Comparison of ENCODE assay signal across 23 cellular contexts in genomic region chr9:2787065-2787464, GRCh38. TPM values are rescaled to one million over a fixed set of nuclear protein-coding genes. Genes with fewer than 3 reads are reported as not detected.
DNase-seq lines count a peak whose midpoint lies in the region; ATAC-seq, FAIRE-seq and TF ChIP-seq lines count a peak whose summit lies in the region.
"Had no signal": no experiment of that assay in that cellular context is flagged by ENCODE, and none has a peak within 500 bp of the region (broad histone marks: within the 10 kb centered on the region; RNA-seq: fewer than 3 reads in every experiment).

No MANE protein-coding gene starts in this region.

- H3K36me3 Mint-ChIP-seq in endodermal cell (ENCODE audit: low read depth) (peaks cover 89% of the 10 kb centered on the region), glutamatergic neuron (ENCODE audit: unreplicated experiment) (peaks cover 27% of the 10 kb centered on the region)
- peaks cover 34% of the 10 kb centered on the region for H3K36me3 Mint-ChIP-seq in natural killer cell treated with Interleukin-12 subunit alpha and Interleukin-12 subunit beta and Interleukin-15 and Interleukin-18, amount 100 ng/mL, for 72 hours

- FAIRE-seq in keratinocyte (lab: Jason Lieb, UNC) = peak; percentile 13
- no peak for FAIRE-seq in kidney (lab: Jason Lieb, UNC)
- FAIRE-seq: endothelial cell of umbilical vein had no signal

- TF ChIP-seq POLR2A in gastrocnemius medialis (IDR thresholded peaks at IDR 0.05) = no peak

- peak overlapping the region; percentile 51 for H3K4me3 ChIP-seq in endodermal cell (ENCODE audit: low read length)
- H3K4me3 ChIP-seq in keratinocyte (ENCODE audit: control insufficient read depth in 2 of 3, extremely low read depth in 1 of 3, insufficient read depth in 2 of 3, low read depth in 1 of 3, low read length in 3 of 3) = no peak overlapping the region
- H3K4me3 ChIP-seq in gastrocnemius medialis = no peak overlapping the region
- H3K4me3 ChIP-seq in kidney (ENCODE audit: low read length in 2 of 2) = no peak overlapping the region
- H3K4me3 ChIP-seq: heart left ventricle, spleen had no signal

- H4K20me1 ChIP-seq in keratinocyte (ENCODE audit: control insufficient read depth, extremely low read depth, insufficient read depth, low read length) = no peaks in the 10 kb centered on the region

- in situ Hi-C loops in gastrocnemius medialis (cut with MboI; ENCODE audit: low sequenced_read_pairs in 4 of 4) = no loop called here

- H3K27ac Mint-ChIP-seq in endodermal cell (no peak overlapping the region), glutamatergic neuron (ENCODE audit: unreplicated experiment) (no peak overlapping the region)
- no peak overlapping the region for H3K27ac Mint-ChIP-seq in natural killer cell treated with Interleukin-12 subunit alpha and Interleukin-12 subunit beta and Interleukin-15 and Interleukin-18, amount 100 ng/mL, for 72 hours
- H3K27ac Mint-ChIP-seq: activated CD4-positive, alpha-beta T cell treated with anti-CD3 and anti-CD28 coated beads, Interleukin-2, amount 10 ng/mL, durations not matched to agents 7 days and 5 days; activated naive CD8-positive, alpha-beta T cell treated with anti-CD3 and anti-CD28 coated beads, Interleukin-2, amount 10 ng/mL, durations not matched to agents 7 days and 5 days; activated T-helper 2 cell treated with anti-CD3 and anti-CD28 coated beads, Interferon-gamma antibody, Interleukin-2, Interleukin-4, amounts not matched to agents 10 μg/mL and 5 μg/mL and 100 μg/mL, durations not matched to agents 14 hours and 24 hours and 36 hours; T-cell had no signal

- DNase-seq in EH (ENCODE audit: low read depth) (peak; percentile 84), M059J (ENCODE audit: low read depth) (peak; percentile 73), endodermal cell (no peak), keratinocyte (ENCODE audit: low read depth, low spot score) (no peak), gastrocnemius medialis (no peak), glutamatergic neuron (no peak), kidney (no peak)
- DNase-seq in natural killer cell treated with Interleukin-12 subunit alpha and Interleukin-12 subunit beta and Interleukin-15 and Interleukin-18, amount 100 ng/mL, for 72 hours (ENCODE audit: low spot score) = no peak
- DNase-seq: activated CD4-positive, alpha-beta T cell treated with anti-CD3 and anti-CD28 coated beads, Interleukin-2, amount 10 ng/mL, durations not matched to agents 7 days and 5 days; activated naive CD8-positive, alpha-beta T cell treated with anti-CD3 and anti-CD28 coated beads, Interleukin-2, amount 10 ng/mL, durations not matched to agents 7 days and 5 days; dermis blood vessel endothelial cell; DMS79; heart left ventricle; MM.1S; NCI-H1694; Right ventricle myocardium superior; spleen; stimulated activated CD4-positive, alpha-beta T cell treated with anti-CD3 and anti-CD28 coated beads, Interleukin-4, amount 100 ng/mL, for 4 hours; stimulated activated naive CD8-positive, alpha-beta T cell treated with anti-CD3 and anti-CD28 coated beads, Interleukin-15, amount 100 ng/mL, for 72 hours; T-cell; trophoblast cell had no signal

- H3K4me2 ChIP-seq in keratinocyte (ENCODE audit: control insufficient read depth, extremely low read depth, insufficient read depth, low read depth, low read length) = no peak overlapping the region

- no peaks in the 10 kb centered on the region for H3K27me3 ChIP-seq in endodermal cell (ENCODE audit: control insufficient read depth, insufficient read depth, low read length, poor library complexity, severe bottlenecking)
- no peaks in the 10 kb centered on the region for H3K27me3 ChIP-seq in keratinocyte (ENCODE audit: control insufficient read depth, extremely low read depth, insufficient read depth, low read length)
- no peaks in the 10 kb centered on the region for H3K27me3 ChIP-seq in gastrocnemius medialis
- H3K27me3 ChIP-seq: heart left ventricle, spleen had no signal

- H3K4me3 Mint-ChIP-seq in endodermal cell (no peak overlapping the region), glutamatergic neuron (ENCODE audit: unreplicated experiment) (no peak overlapping the region)
- H3K4me3 Mint-ChIP-seq in natural killer cell treated with Interleukin-12 subunit alpha and Interleukin-12 subunit beta and Interleukin-15 and Interleukin-18, amount 100 ng/mL, for 72 hours = no peak overlapping the region
- H3K4me3 Mint-ChIP-seq: activated CD4-positive, alpha-beta T cell treated with anti-CD3 and anti-CD28 coated beads, Interleukin-2, amount 10 ng/mL, durations not matched to agents 7 days and 5 days; activated naive CD8-positive, alpha-beta T cell treated with anti-CD3 and anti-CD28 coated beads, Interleukin-2, amount 10 ng/mL, durations not matched to agents 7 days and 5 days; stimulated activated naive CD8-positive, alpha-beta T cell treated with anti-CD3 and anti-CD28 coated beads, Interleukin-15, amount 100 ng/mL, for 72 hours; T-cell had no signal

- dilution Hi-C loops in keratinocyte (cut with MboI; ENCODE audit: extremely low pct_ligation_motif_present, low sequenced_read_pairs) = no loop called here

- H3K4me1 Mint-ChIP-seq in endodermal cell (peaks cover 12% of the 10 kb centered on the region), glutamatergic neuron (ENCODE audit: low read depth, unreplicated experiment) (no peaks in the 10 kb centered on the region)
- no peaks in the 10 kb centered on the region for H3K4me1 Mint-ChIP-seq in natural killer cell treated with Interleukin-12 subunit alpha and Interleukin-12 subunit beta and Interleukin-15 and Interleukin-18, amount 100 ng/mL, for 72 hours (ENCODE audit: low read depth in 2 of 2)
- H3K4me1 Mint-ChIP-seq: activated CD4-positive, alpha-beta T cell treated with anti-CD3 and anti-CD28 coated beads, Interleukin-2, amount 10 ng/mL, durations not matched to agents 7 days and 5 days; activated naive CD8-positive, alpha-beta T cell treated with anti-CD3 and anti-CD28 coated beads, Interleukin-2, amount 10 ng/mL, durations not matched to agents 7 days and 5 days; stimulated activated naive CD8-positive, alpha-beta T cell treated with anti-CD3 and anti-CD28 coated beads, Interleukin-15, amount 100 ng/mL, for 72 hours; T-cell had no signal

- ATAC-seq in gastrocnemius medialis = no peak
- ATAC-seq in natural killer cell treated with Interleukin-12 subunit alpha and Interleukin-12 subunit beta and Interleukin-15 and Interleukin-18, amount 100 ng/mL, for 72 hours = no peak
- ATAC-seq: heart left ventricle; stimulated activated naive CD8-positive, alpha-beta T cell treated with anti-CD3 and anti-CD28 coated beads, Interleukin-15, amount 100 ng/mL, for 72 hours; T-cell had no signal

- H3K4me1 ChIP-seq in endodermal cell (ENCODE audit: control insufficient read depth, insufficient read depth, low read length) (peaks cover 3% of the 10 kb centered on the region), keratinocyte (ENCODE audit: control insufficient read depth, extremely low read depth, insufficient read depth, low read length) (peaks cover 5% of the 10 kb centered on the region), gastrocnemius medialis (no peaks in the 10 kb centered on the region), kidney (ENCODE audit: control insufficient read depth in 1 of 2, insufficient read depth in 1 of 2, low read depth in 1 of 2, low read length in 2 of 2) (no peaks in the 10 kb centered on the region)
- H3K4me1 ChIP-seq: spleen had no signal

- TF ChIP-seq CTCF in endodermal cell (conservative IDR thresholded peaks at IDR 0.05) = no peak
- no peak for TF ChIP-seq CTCF in keratinocyte (optimal IDR thresholded peaks at IDR 0.05 in 1 of 3, IDR thresholded peaks at IDR 0.05 in 1 of 3, conservative IDR thresholded peaks at IDR 0.05 in 1 of 3; ENCODE audit: extremely low read depth in 1 of 3, insufficient read depth in 2 of 3, low read length in 3 of 3)
- no peak for TF ChIP-seq CTCF in gastrocnemius medialis (IDR thresholded peaks at IDR 0.05 in 4 of 5, conservative IDR thresholded peaks at IDR 0.05 in 1 of 5)
- TF ChIP-seq CTCF in glutamatergic neuron (IDR thresholded peaks at IDR 0.05; ENCODE audit: partially characterized antibody, unreplicated experiment) = no peak
- TF ChIP-seq CTCF in kidney (IDR thresholded peaks at IDR 0.05; ENCODE audit: borderline replicate concordance, extremely low read depth, insufficient read depth) = no peak

- H3K9me3 ChIP-seq in endodermal cell (ENCODE audit: control insufficient read depth, low read length) (peaks cover 53% of the 10 kb centered on the region), keratinocyte (ENCODE audit: control insufficient read depth, low read depth, low read length) (no peaks in the 10 kb centered on the region), gastrocnemius medialis (no peaks in the 10 kb centered on the region), kidney (ENCODE audit: control insufficient read depth in 1 of 2, low read length in 2 of 2) (no peaks in the 10 kb centered on the region)

- peaks cover 95% of the 10 kb centered on the region for H3K36me3 ChIP-seq in endodermal cell (ENCODE audit: control insufficient read depth, insufficient read depth, low read length)
- H3K36me3 ChIP-seq in keratinocyte (ENCODE audit: control insufficient read depth in 2 of 2, extremely low read depth in 1 of 2, insufficient read depth in 2 of 2, low read length in 2 of 2) = peaks cover 7% of the 10 kb centered on the region in 2 experiments
- H3K36me3 ChIP-seq in gastrocnemius medialis = peaks cover 0 to 29% of the 10 kb centered on the region in 2 donors
- H3K36me3 ChIP-seq in kidney (ENCODE audit: control insufficient read depth in 1 of 2, insufficient read depth in 2 of 2, low read length in 2 of 2) = peaks cover 14 to 21% of the 10 kb centered on the region in 2 donors

- H3K9me3 Mint-ChIP-seq in endodermal cell (peaks cover 45% of the 10 kb centered on the region), glutamatergic neuron (ENCODE audit: unreplicated experiment) (peaks cover 2% of the 10 kb centered on the region)
- no peaks in the 10 kb centered on the region for H3K9me3 Mint-ChIP-seq in natural killer cell treated with Interleukin-12 subunit alpha and Interleukin-12 subunit beta and Interleukin-15 and Interleukin-18, amount 100 ng/mL, for 72 hours

- no peaks in the 10 kb centered on the region for H3K79me2 ChIP-seq in keratinocyte (ENCODE audit: control insufficient read depth, insufficient read depth, low read length)

- H2AFZ ChIP-seq in keratinocyte (ENCODE audit: control insufficient read depth, low read length) = no peak overlapping the region

- intact Hi-C loops in gastrocnemius medialis (cut with DNase I; ENCODE audit: low total_unique reads) = no loop called here
- intact Hi-C loops in kidney (cut with DNase I) = no loop called here

- H3K9me1 ChIP-seq in keratinocyte (ENCODE audit: control insufficient read depth, extremely low read depth, insufficient read depth, low read length) = no peaks in the 10 kb centered on the region

- H3K27me3 Mint-ChIP-seq in endodermal cell (ENCODE audit: insufficient read depth) (no peaks in the 10 kb centered on the region), glutamatergic neuron (ENCODE audit: unreplicated experiment) (no peaks in the 10 kb centered on the region)
- H3K27me3 Mint-ChIP-seq in natural killer cell treated with Interleukin-12 subunit alpha and Interleukin-12 subunit beta and Interleukin-15 and Interleukin-18, amount 100 ng/mL, for 72 hours = no peaks in the 10 kb centered on the region
- H3K27me3 Mint-ChIP-seq: activated CD4-positive, alpha-beta T cell treated with anti-CD3 and anti-CD28 coated beads, Interleukin-2, amount 10 ng/mL, durations not matched to agents 7 days and 5 days; activated naive CD8-positive, alpha-beta T cell treated with anti-CD3 and anti-CD28 coated beads, Interleukin-2, amount 10 ng/mL, durations not matched to agents 7 days and 5 days; stimulated activated naive CD8-positive, alpha-beta T cell treated with anti-CD3 and anti-CD28 coated beads, Interleukin-15, amount 100 ng/mL, for 72 hours; T-cell had no signal

- H3K27ac ChIP-seq in endodermal cell (ENCODE audit: low read depth, low read length) = no peak overlapping the region
- H3K27ac ChIP-seq in keratinocyte (ENCODE audit: control insufficient read depth, insufficient read depth, low read length) = no peak overlapping the region
- H3K27ac ChIP-seq in gastrocnemius medialis = no peak overlapping the region
- no peak overlapping the region for H3K27ac ChIP-seq in kidney (ENCODE audit: low read depth in 2 of 2, low read length in 2 of 2)
- H3K27ac ChIP-seq: heart left ventricle, spleen had no signal

- H3K9ac ChIP-seq in endodermal cell (ENCODE audit: extremely low read depth, low read length, poor library complexity, severe bottlenecking) = no peak overlapping the region
- H3K9ac ChIP-seq in keratinocyte (ENCODE audit: control insufficient read depth, extremely low read depth, insufficient read depth, low read length) = no peak overlapping the region
- H3K9ac ChIP-seq in kidney (ENCODE audit: low read length in 2 of 2) = no peak overlapping the region

RNA-seq across cellular contexts. Expression of gene PUM3, which starts 56.8 kb away (rescaled TPM):
- total RNA-seq in M059J (2014; rRNA removed; shearing (Covaris generic)) = 43.2 and 48.1 TPM in 2 replicates
- total RNA-seq in endodermal cell (10 to 100 TPM; 69.5 to 87.0 TPM), gastrocnemius medialis (10 to 100 TPM; 16.4 to 20.8 (median 16.9) TPM), glutamatergic neuron (ENCODE audit: unreplicated experiment) (33.4 TPM), kidney (51.4 TPM)
- 37.2 TPM for polyA plus RNA-seq in endodermal cell (2013, experiment 1 of 2)
- 40.0 TPM for polyA plus RNA-seq in endodermal cell (2013, experiment 2 of 2)
- polyA plus RNA-seq in keratinocyte (36.6 to 60.9 TPM (median 55.1 TPM) in 3 replicates), kidney (ENCODE audit: insufficient read depth, low read depth, low replicate concordance) (42.7 TPM)
- polyA plus RNA-seq in keratinocyte (2011; ENCODE audit: low read depth) = 66.9 TPM
- 30.2 and 45.5 TPM in 2 replicates for polyA plus RNA-seq in keratinocyte (2011; cell fraction: cytosol; rRNA removed)
- 65.0 and 93.3 TPM in 2 replicates for polyA plus RNA-seq in keratinocyte (2011; cell fraction: nucleus; rRNA removed)
- polyA plus RNA-seq in keratinocyte (2012; ENCODE audit: low replicate concordance) = 45.6 and 49.2 TPM in 2 replicates
- 18.6 to 47.7 TPM (median 21.6 TPM) in 3 replicates for polyA minus RNA-seq in keratinocyte
- polyA minus RNA-seq in keratinocyte (2011; cell fraction: cytosol; rRNA and poly(A)+ RNA removed) = 21.7 TPM
- 34.9 and 59.0 TPM in 2 replicates for polyA minus RNA-seq in keratinocyte (2011; cell fraction: nucleus; rRNA and poly(A)+ RNA removed)
- 100 to 1,000 TPM in 1 of 2 donors, 10 to 100 TPM in 1; 82.9 to 167 TPM for total RNA-seq in natural killer cell treated with Interleukin-12 subunit alpha and Interleukin-12 subunit beta and Interleukin-15 and Interleukin-18, amount 100 ng/mL, for 72 hours

Comparison
In these comparisons a context has a peak if more than half of its experiments do, and no peak if none do; other contexts are left out.
1. DNase-seq: peak in EH (single experiment) and M059J (single experiment); none in endodermal cell (single experiment), keratinocyte (single experiment), gastrocnemius medialis (0 of 2), natural killer cell treated with Interleukin-12 subunit alpha and Interleukin-12 subunit beta and Interleukin-15 and Interleukin-18, amount 100 ng/mL, for 72 hours (single experiment), glutamatergic neuron (single experiment) and kidney (single experiment).